ENCODE assay signal across 8 cellular contexts in the genomic region with DNA sequence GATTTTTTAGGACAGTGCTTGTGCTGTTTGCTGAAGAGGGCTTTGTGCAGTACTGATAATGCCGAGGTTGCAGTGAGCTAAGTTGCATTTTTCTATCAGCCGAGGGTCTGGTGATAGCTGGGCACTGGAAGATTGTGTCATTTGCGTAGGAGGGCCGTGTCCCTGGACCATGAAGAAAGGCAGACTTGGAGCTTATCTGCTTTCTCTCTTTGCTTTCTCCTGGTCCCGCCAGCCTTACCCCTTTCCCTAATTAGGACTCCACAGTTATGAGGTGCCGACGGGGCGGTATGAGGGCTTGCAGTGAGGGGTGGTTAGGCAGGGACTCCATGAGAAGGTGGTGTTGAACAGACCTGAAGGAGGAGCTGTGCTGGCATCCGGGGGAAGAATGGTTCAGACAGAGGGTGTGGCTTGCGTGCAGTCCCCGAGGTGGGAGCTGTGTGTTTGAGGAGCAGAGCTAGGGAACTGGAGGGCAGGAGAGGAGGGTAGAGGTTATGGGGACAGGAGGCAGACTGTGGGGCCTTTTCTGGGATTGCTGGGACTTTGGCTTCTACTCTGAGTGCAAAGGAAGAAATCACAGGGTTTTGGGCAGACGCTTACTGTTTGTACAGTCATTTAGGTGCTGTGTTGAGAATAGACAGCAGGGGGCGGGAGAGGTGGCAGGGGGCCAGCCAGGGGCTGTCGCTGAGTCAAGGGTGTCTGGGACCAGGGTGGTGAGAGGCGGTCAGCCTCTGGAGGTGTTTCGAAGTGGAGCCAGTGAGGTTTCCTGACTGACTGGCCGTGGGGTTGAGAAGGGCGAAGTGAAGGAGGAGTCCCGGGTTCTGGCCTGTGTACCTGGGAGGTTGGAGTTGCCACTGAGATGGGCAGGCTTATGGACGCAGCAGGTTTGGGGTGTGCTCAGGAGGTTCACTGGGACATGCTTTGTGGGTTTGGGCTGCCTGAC. TPM values are rescaled to one million over a fixed set of nuclear protein-coding genes. Genes with fewer than 3 reads are reported as not detected.
A peak's percentile ranks its signal among the peaks of the same experiment; 100 is the strongest.
DNase-seq lines count a peak whose midpoint lies in the region; ATAC-seq and TF ChIP-seq lines count a peak whose summit lies in the region.

No MANE protein-coding gene starts in this region.

- peak; percentile 74 for ATAC-seq in omental fat pad (ENCODE audit: low FRiP score)

- H3K27ac Mint-ChIP-seq in Calu3 (ENCODE audit: unreplicated experiment) = no peak overlapping the region

- CTCF ChIA-PET in Calu3 (lab: Charles Lee) = interaction anchor here (0.6 to 1.3 kb wide), 8 partner anchors 9 to 200 kb away, joined by 3 to 7 read pairs (median 4); no protein-coding TSS in a partner anchor

- DNase-seq in Calu3 (peak; percentile 86), H7 (peak; percentile 93), NCI-H82 (lab: John Stamatoyannopoulos, UW) (peak; percentile 60), esophagus squamous epithelium (lab: John Stamatoyannopoulos, UW) (no peak), omental fat pad (ENCODE audit: low spot score) (peak; percentile 54), thyroid gland (peak; percentile 76 to 78), lower leg skin (ENCODE audit: low spot score in 2 of 2) (no peak)
- DNase-seq in activated CD8-positive, alpha-beta memory T cell treated with anti-CD3 and anti-CD28 coated beads, Interleukin-2, amount 50 U/mL, for 48 hours = peak; percentile 87

- peaks cover 73% of the 10 kb centered on the region for H3K27me3 Mint-ChIP-seq in Calu3 (ENCODE audit: unreplicated experiment)

- H3K4me3 ChIP-seq in H7 (ENCODE audit: insufficient read depth, low read depth, low read length) (no peak overlapping the region), esophagus squamous epithelium (peak overlapping the region in 2 of 4 donors; percentile 7 to 51), thyroid gland (replicated peaks in 1 of 3) (no peak overlapping the region), lower leg skin (ENCODE audit: low read depth, poor library complexity, severe bottlenecking) (no peak overlapping the region)

- H3K27ac ChIP-seq in esophagus squamous epithelium (no peak overlapping the region), thyroid gland (peak overlapping the region in 1 of 3 donors; percentile 20)

- intact Hi-C loops in Calu3 (cut with micrococcal nuclease; ENCODE audit: unreplicated experiment) = loop anchor here (1.0 kb wide), 1 partner anchor 19 kb away; no protein-coding TSS in a partner anchor
- intact Hi-C loops in esophagus squamous epithelium (cut with DNase I) = no loop called here
- intact Hi-C loops in thyroid gland (cut with DNase I) = no loop called here
- intact Hi-C loops in lower leg skin (cut with DNase I; ENCODE audit: low total_unique reads) = no loop called here

- TF ChIP-seq CTCF in Calu3 (IDR thresholded peaks at IDR 0.05; ENCODE audit: unreplicated experiment) (peak; percentile 71), esophagus squamous epithelium (IDR thresholded peaks at IDR 0.05) (peak in 5 of 6 experiments; percentile 45 to 67 (median 59)), omental fat pad (IDR thresholded peaks at IDR 0.05) (peak in 1 of 3 donors; percentile 9), thyroid gland (IDR thresholded peaks at IDR 0.05) (peak in 4 of 6 experiments; percentile 42 to 73 (median 54)), lower leg skin (IDR thresholded peaks at IDR 0.05) (no peak)

- peaks cover 20% of the 10 kb centered on the region for H3K4me1 Mint-ChIP-seq in Calu3 (ENCODE audit: low read depth, unreplicated experiment)

- H3K4me1 ChIP-seq in esophagus squamous epithelium (peaks cover 11 to 30% (median 18%) of the 10 kb centered on the region in 3 donors), thyroid gland (peaks cover 4 to 11% of the 10 kb centered on the region in 2 donors)

- H3K36me3 ChIP-seq in H7 (replicated peaks; ENCODE audit: control insufficient read depth, insufficient read depth, low read length) = no peaks in the 10 kb centered on the region
- H3K36me3 ChIP-seq in esophagus squamous epithelium = no peaks in the 10 kb centered on the region
- no peaks in the 10 kb centered on the region for H3K36me3 ChIP-seq in thyroid gland

- H3K9me3 ChIP-seq in esophagus squamous epithelium = no peaks in the 10 kb centered on the region
- no peaks in the 10 kb centered on the region for H3K9me3 ChIP-seq in thyroid gland

- H3K9me3 Mint-ChIP-seq in Calu3 (ENCODE audit: low read depth, unreplicated experiment) = no peaks in the 10 kb centered on the region

- H3K36me3 Mint-ChIP-seq in Calu3 (ENCODE audit: insufficient read depth, unreplicated experiment) = peaks cover 9% of the 10 kb centered on the region

- H3K27me3 ChIP-seq in H7 (ENCODE audit: control insufficient read depth, insufficient read depth, low read length) (no peaks in the 10 kb centered on the region), esophagus squamous epithelium (no peaks in the 10 kb centered on the region), thyroid gland (no peaks in the 10 kb centered on the region)

- BruUV-seq in Calu3 (replicated peaks; lab: Mats Ljungman, UMichigan) = no TSS peak

- 41 to 48% methylated on average over 13 to 19 of the region's 20 CpGs for WGBS in esophagus squamous epithelium, 2 donors
- WGBS in thyroid gland, 2 donors = 43 to 44% methylated on average over 20 of the region's 20 CpGs
- WGBS in lower leg skin, 2 donors = 41% methylated on average over 20 of the region's 20 CpGs

- peak overlapping the region; percentile 46 for H3K4me3 Mint-ChIP-seq in Calu3 (ENCODE audit: low read depth, unreplicated experiment)

- no peak for TF ChIP-seq POLR2A in esophagus squamous epithelium (IDR thresholded peaks at IDR 0.05)
- peak in 1 of 2 donors; percentile 10 for TF ChIP-seq POLR2A in thyroid gland (IDR thresholded peaks at IDR 0.05)
- TF ChIP-seq POLR2A in lower leg skin (IDR thresholded peaks at IDR 0.05) = no peak

RNA-seq across cellular contexts. Expression of a gene that starts 43.4 kb away (rescaled TPM):
- total RNA-seq in Calu3 (2022) = not detected in 2 replicates
- not detected in 2 replicates for total RNA-seq in H7 (2014; rRNA removed; shearing (Covaris generic))
- total RNA-seq in esophagus squamous epithelium = 1 to 10 TPM in 3 of 4 donors, under 1 TPM in 1; 0.26 to 7.3 (median 6.5) TPM
- total RNA-seq in omental fat pad = 10 to 100 TPM in 1 of 4 donors, 1 to 10 TPM in 3; 3.0 to 21.4 (median 3.6) TPM
- total RNA-seq in thyroid gland = 1 to 10 TPM; 1.4 to 3.5 (median 2.9) TPM
- 1 to 10 TPM in 2 of 4 donors, under 1 TPM in 2; 0.36 to 1.4 (median 1.1) TPM for total RNA-seq in lower leg skin

Comparison
In these comparisons a context has a peak if more than half of its experiments do, and no peak if none do; other contexts are left out.
1. DNase-seq: peak in Calu3 (single experiment), H7 (single experiment), NCI-H82 (single experiment), activated CD8-positive, alpha-beta memory T cell treated with anti-CD3 and anti-CD28 coated beads, Interleukin-2, amount 50 U/mL, for 48 hours (single experiment), omental fat pad (single experiment) and thyroid gland (2 of 2); none in esophagus squamous epithelium (single experiment) and lower leg skin (0 of 2).
2. CTCF ChIP-seq: peak in Calu3 (single experiment), esophagus squamous epithelium (5 of 6) and thyroid gland (4 of 6); none in lower leg skin (0 of 3).